23 cellular contexts compared by ENCODE assay signal in genomic region chr2:25018681-25019080, GRCh38. TPM values are rescaled to one million over a fixed set of nuclear protein-coding genes. Genes with fewer than 3 reads are reported as not detected.
"Had no signal": no experiment of that assay in that cellular context is flagged by ENCODE, and none has a peak within 500 bp of the region (broad histone marks: within the 10 kb centered on the region; RNA-seq: fewer than 3 reads in every experiment).

No MANE protein-coding gene starts in this region.

- H3K4me3 Mint-ChIP-seq: activated T-cell treated with anti-CD3 and anti-CD28 coated beads, Interleukin-2, amount 50 U/mL, for 72 hours; memory B cell; naive B cell; neural crest cell; stimulated activated naive CD8-positive, alpha-beta T cell treated with anti-CD3 and anti-CD28 coated beads, Interleukin-15, Interleukin-2, amounts not matched to agents 100 ng/mL and 50 ng/mL, for 24 hours had no signal

- H3K4me1 Mint-ChIP-seq: naive B cell, neural crest cell had no signal

- H3K36me3 ChIP-seq: adrenal gland, gastrocnemius medialis, right atrium auricular region had no signal

- H3K36me3 Mint-ChIP-seq: activated naive CD4-positive, alpha-beta T cell treated with anti-CD3 and anti-CD28 coated beads, Interleukin-2, amount 50 U/mL, for 72 hours; memory B cell; naive B cell had no signal

- H3K9me3 Mint-ChIP-seq: activated naive CD4-positive, alpha-beta T cell treated with anti-CD3 and anti-CD28 coated beads, Interleukin-2, amount 50 U/mL, for 72 hours; activated T-cell treated with anti-CD3 and anti-CD28 coated beads, Interleukin-2, amount 50 U/mL, for 72 hours; memory B cell; naive B cell; neural crest cell; stimulated activated naive CD8-positive, alpha-beta T cell treated with anti-CD3 and anti-CD28 coated beads, Interleukin-15, Interleukin-2, amounts not matched to agents 100 ng/mL and 50 ng/mL, for 24 hours had no signal

- DNase-seq: activated CD4-positive, alpha-beta T cell treated with anti-CD3 and anti-CD28 coated beads, Interleukin-2, amount 50 U/mL, for 1 hour; activated CD4-positive, CD25-positive, alpha-beta regulatory T cell treated with anti-CD3 and anti-CD28 coated beads, Interleukin-2, amount 50 U/mL, for 72 hours; activated CD8-positive, alpha-beta memory T cell treated with anti-CD3 and anti-CD28 coated beads, Interleukin-2, amount 50 U/mL, for 4 hours; activated effector memory CD4-positive, alpha-beta T cell treated with anti-CD3 and anti-CD28 coated beads, Interleukin-2, amount 50 U/mL, for 16 hours; activated T-cell treated with anti-CD3 and anti-CD28 coated beads, Interleukin-2, amount 50 U/mL, for 72 hours; adrenal gland; cerebellar nuclear complex; cortex of kidney; gastrocnemius medialis; head of caudate nucleus; kidney; left ventricle myocardium superior; naive B cell; stimulated activated CD4-positive, alpha-beta T cell treated with anti-CD3 and anti-CD28 coated beads, Interleukin-15, amount 100 ng/mL, for 24 hours; stimulated activated CD4-positive, alpha-beta T cell treated with anti-CD3 and anti-CD28 coated beads, Interleukin-2, amount 100 ng/mL, for 48 hours had no signal

- H3K27me3 ChIP-seq: adrenal gland, gastrocnemius medialis, right atrium auricular region had no signal

- H3K4me3 ChIP-seq: adrenal gland, gastrocnemius medialis, right atrium auricular region, skin epidermis had no signal

- H3K27ac Mint-ChIP-seq: activated naive CD4-positive, alpha-beta T cell treated with anti-CD3 and anti-CD28 coated beads, Interleukin-2, amount 50 U/mL, for 72 hours; activated T-cell treated with anti-CD3 and anti-CD28 coated beads, Interleukin-2, amount 50 U/mL, for 72 hours; memory B cell; progenitor cell of endocrine pancreas; stimulated activated naive CD8-positive, alpha-beta T cell treated with anti-CD3 and anti-CD28 coated beads, Interleukin-15, Interleukin-2, amounts not matched to agents 100 ng/mL and 50 ng/mL, for 24 hours had no signal

- H3K4me1 ChIP-seq: right atrium auricular region had no signal

- H3K9me3 ChIP-seq: adrenal gland, gastrocnemius medialis, right atrium auricular region had no signal

RNA-seq across cellular contexts. Expression of gene EFR3B, which starts 23.2 kb away (rescaled TPM):
- total RNA-seq: bronchial epithelial cell had no signal
